Comparison of ENCODE assay signal across 1 cellular context in genomic region chr5:147187163-147187562, GRCh38.
TF ChIP-seq lines count a peak whose summit lies in the region.

No MANE protein-coding gene starts in this region.

TF ChIP-seq in WTC11, 78 proteins besides CTCF, POLR2A, EP300 and RAD21 (continued from another document):
- TF ChIP-seq, protein P1, sequence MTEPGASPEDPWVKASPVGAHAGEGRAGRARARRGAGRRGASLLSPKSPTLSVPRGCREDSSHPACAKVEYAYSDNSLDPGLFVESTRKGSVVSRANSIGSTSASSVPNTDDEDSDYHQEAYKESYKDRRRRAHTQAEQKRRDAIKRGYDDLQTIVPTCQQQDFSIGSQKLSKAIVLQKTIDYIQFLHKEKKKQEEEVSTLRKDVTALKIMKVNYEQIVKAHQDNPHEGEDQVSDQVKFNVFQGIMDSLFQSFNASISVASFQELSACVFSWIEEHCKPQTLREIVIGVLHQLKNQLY (CRISPR knock-in tag; IDR thresholded peaks at IDR 0.05) = no peak
- TF ChIP-seq ZNF416 (CRISPR knock-in tag; IDR thresholded peaks at IDR 0.05) (no peak), HMGXB4 (CRISPR knock-in tag; IDR thresholded peaks at IDR 0.05) (no peak), GRHL2 (CRISPR knock-in tag; IDR thresholded peaks at IDR 0.05; ENCODE audit: insufficient replicate concordance, severe bottlenecking) (no peak)
- TF ChIP-seq, protein P2, sequence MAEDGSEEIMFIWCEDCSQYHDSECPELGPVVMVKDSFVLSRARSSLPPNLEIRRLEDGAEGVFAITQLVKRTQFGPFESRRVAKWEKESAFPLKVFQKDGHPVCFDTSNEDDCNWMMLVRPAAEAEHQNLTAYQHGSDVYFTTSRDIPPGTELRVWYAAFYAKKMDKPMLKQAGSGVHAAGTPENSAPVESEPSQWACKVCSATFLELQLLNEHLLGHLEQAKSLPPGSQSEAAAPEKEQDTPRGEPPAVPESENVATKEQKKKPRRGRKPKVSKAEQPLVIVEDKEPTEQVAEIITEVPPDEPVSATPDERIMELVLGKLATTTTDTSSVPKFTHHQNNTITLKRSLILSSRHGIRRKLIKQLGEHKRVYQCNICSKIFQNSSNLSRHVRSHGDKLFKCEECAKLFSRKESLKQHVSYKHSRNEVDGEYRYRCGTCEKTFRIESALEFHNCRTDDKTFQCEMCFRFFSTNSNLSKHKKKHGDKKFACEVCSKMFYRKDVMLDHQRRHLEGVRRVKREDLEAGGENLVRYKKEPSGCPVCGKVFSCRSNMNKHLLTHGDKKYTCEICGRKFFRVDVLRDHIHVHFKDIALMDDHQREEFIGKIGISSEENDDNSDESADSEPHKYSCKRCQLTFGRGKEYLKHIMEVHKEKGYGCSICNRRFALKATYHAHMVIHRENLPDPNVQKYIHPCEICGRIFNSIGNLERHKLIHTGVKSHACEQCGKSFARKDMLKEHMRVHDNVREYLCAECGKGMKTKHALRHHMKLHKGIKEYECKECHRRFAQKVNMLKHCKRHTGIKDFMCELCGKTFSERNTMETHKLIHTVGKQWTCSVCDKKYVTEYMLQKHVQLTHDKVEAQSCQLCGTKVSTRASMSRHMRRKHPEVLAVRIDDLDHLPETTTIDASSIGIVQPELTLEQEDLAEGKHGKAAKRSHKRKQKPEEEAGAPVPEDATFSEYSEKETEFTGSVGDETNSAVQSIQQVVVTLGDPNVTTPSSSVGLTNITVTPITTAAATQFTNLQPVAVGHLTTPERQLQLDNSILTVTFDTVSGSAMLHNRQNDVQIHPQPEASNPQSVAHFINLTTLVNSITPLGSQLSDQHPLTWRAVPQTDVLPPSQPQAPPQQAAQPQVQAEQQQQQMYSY (CRISPR knock-in tag; IDR thresholded peaks at IDR 0.05) = no peak
TF ChIP-seq in WTC11: peak in this region for 0.
